In genomic region chr4:147017081-147017480, GRCh38 we compare ENCODE assay signal across 18 cellular contexts.
A peak's percentile ranks its signal among the peaks of the same experiment; 100 is the strongest.
DNase-seq lines count a peak whose midpoint lies in the region; ATAC-seq and TF ChIP-seq lines count a peak whose summit lies in the region.
"Had no signal": no experiment of that assay in that cellular context is flagged by ENCODE, and none has a peak within 500 bp of the region (broad histone marks: within the 10 kb centered on the region; RNA-seq: fewer than 3 reads in every experiment).

No MANE protein-coding gene starts in this region.

- no peak overlapping the region for H3K27ac Mint-ChIP-seq in stimulated activated naive CD8-positive, alpha-beta T cell treated with anti-CD3 and anti-CD28 coated beads, Interleukin-15, amount 100 ng/mL, for 72 hours
- H3K27ac Mint-ChIP-seq in stimulated activated effector memory CD8-positive, alpha-beta T cell treated with anti-CD3 and anti-CD28 coated beads, Interleukin-12 subunit alpha, Interleukin-12 subunit beta, amount 100 ng/mL, for 72 hours: no peak overlapping the region

- no peak overlapping the region for H3K4me3 Mint-ChIP-seq in stimulated activated naive CD8-positive, alpha-beta T cell treated with anti-CD3 and anti-CD28 coated beads, Interleukin-15, amount 100 ng/mL, for 72 hours
- H3K4me3 Mint-ChIP-seq in stimulated activated effector memory CD8-positive, alpha-beta T cell treated with anti-CD3 and anti-CD28 coated beads, Interleukin-12 subunit alpha, Interleukin-12 subunit beta, amount 100 ng/mL, for 72 hours: no peak overlapping the region

- no peaks in the 10 kb centered on the region for H3K27me3 ChIP-seq in brain microvascular endothelial cell (replicated peaks)
- H3K27me3 ChIP-seq: BLaER1 treated with 17β-estradiol and CSF1 and Interleukin-3, amounts not matched to agents 10 nM and 100 nM had no signal

- H3K4me1 Mint-ChIP-seq in stimulated activated naive CD8-positive, alpha-beta T cell treated with anti-CD3 and anti-CD28 coated beads, Interleukin-15, amount 100 ng/mL, for 72 hours: no peaks in the 10 kb centered on the region
- no peaks in the 10 kb centered on the region for H3K4me1 Mint-ChIP-seq in stimulated activated effector memory CD8-positive, alpha-beta T cell treated with anti-CD3 and anti-CD28 coated beads, Interleukin-12 subunit alpha, Interleukin-12 subunit beta, amount 100 ng/mL, for 72 hours

- ATAC-seq in stimulated activated naive CD8-positive, alpha-beta T cell treated with anti-CD3 and anti-CD28 coated beads, Interleukin-15, amount 100 ng/mL, for 72 hours: peak; percentile 39
- ATAC-seq in stimulated activated naive CD8-positive, alpha-beta T cell treated with anti-CD3 and anti-CD28 coated beads, Interleukin-15, Interleukin-2, amounts not matched to agents 100 U/mL and 50 U/mL, for 24 hours: no peak
- ATAC-seq in GM18868 (IDR thresholded peaks at IDR 0.05; ENCODE audit: unreplicated experiment) (no peak), GM18505 (IDR thresholded peaks at IDR 0.05; ENCODE audit: unreplicated experiment) (no peak)
- no peak for ATAC-seq in stimulated activated effector memory CD8-positive, alpha-beta T cell treated with anti-CD3 and anti-CD28 coated beads, Interleukin-12 subunit alpha, Interleukin-12 subunit beta, amount 100 ng/mL, for 72 hours

- no peak for DNase-seq in stimulated activated naive CD8-positive, alpha-beta T cell treated with anti-CD3 and anti-CD28 coated beads, Interleukin-15, amount 100 ng/mL, for 72 hours
- no peak for DNase-seq in stimulated activated naive CD8-positive, alpha-beta T cell treated with anti-CD3 and anti-CD28 coated beads, Interleukin-15, Interleukin-2, amounts not matched to agents 100 U/mL and 50 U/mL, for 24 hours
- DNase-seq in brain microvascular endothelial cell (peak; percentile 10), fibroblast of villous mesenchyme (ENCODE audit: low read depth) (peak; percentile 12), pons (ENCODE audit: low spot score) (no peak)
- DNase-seq in stimulated activated effector memory CD8-positive, alpha-beta T cell treated with anti-CD3 and anti-CD28 coated beads, Interleukin-12 subunit alpha, Interleukin-12 subunit beta, amount 100 ng/mL, for 72 hours (ENCODE audit: low spot score in 2 of 2): no peak
- DNase-seq: 8988T, MM.1S, NCI-H1105, NCI-H187, NCI-H2171, NCI-H774, SHP77 had no signal

- in situ Hi-C loops in brain microvascular endothelial cell (cut with HindIII; ENCODE audit: low pct_ligation_motif_present, low sequenced_read_pairs): no loop called here

- TF ChIP-seq POLR2A in GM18505 (IDR thresholded peaks at IDR 0.05; ENCODE audit: borderline replicate concordance, extremely low read depth, insufficient read depth, insufficient read length): no peak

- no peak overlapping the region for H3K4me3 ChIP-seq in brain microvascular endothelial cell (ENCODE audit: low read depth, low read length)
- no peak overlapping the region for H3K4me3 ChIP-seq in fibroblast of villous mesenchyme (ENCODE audit: low read depth, low read length)
- H3K4me3 ChIP-seq: BLaER1 treated with 17β-estradiol and CSF1 and Interleukin-3, amounts not matched to agents 10 nM and 100 nM; HAP-1 had no signal

- no peaks in the 10 kb centered on the region for H3K27me3 Mint-ChIP-seq in stimulated activated naive CD8-positive, alpha-beta T cell treated with anti-CD3 and anti-CD28 coated beads, Interleukin-15, amount 100 ng/mL, for 72 hours

- no peaks in the 10 kb centered on the region for H3K36me3 ChIP-seq in brain microvascular endothelial cell (replicated peaks)
- H3K36me3 ChIP-seq: BLaER1 treated with 17β-estradiol and CSF1 and Interleukin-3, amounts not matched to agents 10 nM and 100 nM; HAP-1 had no signal

- no peaks in the 10 kb centered on the region for H3K36me3 Mint-ChIP-seq in stimulated activated effector memory CD8-positive, alpha-beta T cell treated with anti-CD3 and anti-CD28 coated beads, Interleukin-12 subunit alpha, Interleukin-12 subunit beta, amount 100 ng/mL, for 72 hours

- TF ChIP-seq CTCF in brain microvascular endothelial cell (IDR thresholded peaks at IDR 0.05; ENCODE audit: low read depth, low read length, missing control alignments) (no peak), fibroblast of villous mesenchyme (IDR thresholded peaks at IDR 0.05; ENCODE audit: insufficient read depth, low read depth, low read length) (no peak)

- H3K9me3 Mint-ChIP-seq in stimulated activated naive CD8-positive, alpha-beta T cell treated with anti-CD3 and anti-CD28 coated beads, Interleukin-15, amount 100 ng/mL, for 72 hours: no peaks in the 10 kb centered on the region
- no peaks in the 10 kb centered on the region for H3K9me3 Mint-ChIP-seq in stimulated activated effector memory CD8-positive, alpha-beta T cell treated with anti-CD3 and anti-CD28 coated beads, Interleukin-12 subunit alpha, Interleukin-12 subunit beta, amount 100 ng/mL, for 72 hours

- no peak overlapping the region for H3K27ac ChIP-seq in brain microvascular endothelial cell
- H3K27ac ChIP-seq: BLaER1 treated with 17β-estradiol and CSF1 and Interleukin-3, amounts not matched to agents 10 nM and 100 nM; KMS-11 had no signal

Comparison
In these comparisons a context has a peak if more than half of its experiments do, and no peak if none do; other contexts are left out.
1. DNase-seq: peak in brain microvascular endothelial cell (single experiment) and fibroblast of villous mesenchyme (single experiment); none in stimulated activated naive CD8-positive, alpha-beta T cell treated with anti-CD3 and anti-CD28 coated beads, Interleukin-15, amount 100 ng/mL, for 72 hours (0 of 2), stimulated activated naive CD8-positive, alpha-beta T cell treated with anti-CD3 and anti-CD28 coated beads, Interleukin-15, Interleukin-2, amounts not matched to agents 100 U/mL and 50 U/mL, for 24 hours (single experiment), stimulated activated effector memory CD8-positive, alpha-beta T cell treated with anti-CD3 and anti-CD28 coated beads, Interleukin-12 subunit alpha, Interleukin-12 subunit beta, amount 100 ng/mL, for 72 hours (0 of 2) and pons (single experiment).